1 cellular context compared by ENCODE assay signal in genomic region chr6:69089539-69089938, GRCh38.
TF ChIP-seq lines count a peak whose summit lies in the region.

No MANE protein-coding gene starts in this region.

TF ChIP-seq in GM12878, 131 proteins besides CTCF, POLR2A, EP300 and RAD21 (continued from another document):
- TF ChIP-seq BCLAF1 (IDR thresholded peaks at IDR 0.05): no peak
- no peak for TF ChIP-seq SMAD5 (IDR thresholded peaks at IDR 0.05; ENCODE audit: low read depth)
- TF ChIP-seq ZBTB4 (CRISPR knock-in tag; IDR thresholded peaks at IDR 0.05): no peak
- TF ChIP-seq BHLHE40 (IDR thresholded peaks at IDR 0.05; ENCODE audit: borderline replicate concordance in 1 of 2, low read depth in 2 of 2, low read length in 1 of 2): no peak
TF ChIP-seq in GM12878: peak in this region for 0.
